9 cellular contexts compared by ENCODE assay signal in genomic region chr5:173891367-173891766, GRCh38. TPM values are rescaled to one million over a fixed set of nuclear protein-coding genes. Genes with fewer than 3 reads are reported as not detected.
DNase-seq lines count a peak whose midpoint lies in the region; ATAC-seq and TF ChIP-seq lines count a peak whose summit lies in the region.
"Had no signal": no experiment of that assay in that cellular context is flagged by ENCODE, and none has a peak within 500 bp of the region (broad histone marks: within the 10 kb centered on the region; RNA-seq: fewer than 3 reads in every experiment).

No MANE protein-coding gene starts in this region.

- intact Hi-C loops in lower lobe of right lung (cut with DNase I), result no loop called here
- intact Hi-C loops in transverse colon (cut with DNase I; ENCODE audit: low total_unique reads), result no loop called here

- peak overlapping the region; percentile 65 for H3K4me3 Mint-ChIP-seq in activated T-cell treated with anti-CD3 and anti-CD28 coated beads, Interleukin-2, amount 50 U/mL, for 4 hours

- H3K4me1 ChIP-seq in lower lobe of right lung (peaks cover 71% of the 10 kb centered on the region), transverse colon (peaks cover 0 to 76% (median 34%) of the 10 kb centered on the region in 4 donors)

- H3K27me3 ChIP-seq in lower lobe of right lung (ENCODE audit: low read depth) (no peaks in the 10 kb centered on the region), transverse colon (no peaks in the 10 kb centered on the region)

- in situ Hi-C loops in astrocyte of the spinal cord (cut with HindIII; ENCODE audit: low sequenced_read_pairs) (no loop called here), transverse colon (cut with MboI; ENCODE audit: low pct_ligation_motif_present in 1 of 4, low pct_unique_long_range_greater_than_20kb in 1 of 4, low sequenced_read_pairs in 3 of 4) (no loop called here)

- no peak for DNase-seq in activated T-cell treated with anti-CD3 and anti-CD28 coated beads, Interleukin-2, amount 50 U/mL, for 4 hours
- DNase-seq in activated T-cell treated with anti-CD3 and anti-CD28 coated beads for 4 hours, result no peak
- no peak for DNase-seq in astrocyte of the spinal cord (ENCODE audit: low read depth, low spot score)
- no peak for DNase-seq in lower lobe of right lung
- no peak for DNase-seq in transverse colon
- no peak for DNase-seq in activated CD4-positive, alpha-beta T cell treated with anti-CD3 and anti-CD28 coated beads, Interleukin-2, amount 50 U/mL, for 1 hour
- DNase-seq in NOMO-1 treated with dmso at 0.1 percent for 144 hours (lab: John Stamatoyannopoulos, UW; ENCODE audit: unreplicated experiment), result no peak
- DNase-seq: effector CD4-positive, alpha-beta T cell had no signal

- no peak for TF ChIP-seq EP300 in transverse colon (IDR thresholded peaks at IDR 0.05; ENCODE audit: low read depth)

- no peaks in the 10 kb centered on the region for H3K9me3 Mint-ChIP-seq in activated T-cell treated with anti-CD3 and anti-CD28 coated beads, Interleukin-2, amount 50 U/mL, for 4 hours

- H3K4me3 ChIP-seq in astrocyte of the spinal cord (ENCODE audit: low read depth, low read length), result peak overlapping the region; percentile 93
- peak overlapping the region; percentile 84 for H3K4me3 ChIP-seq in lower lobe of right lung
- H3K4me3 ChIP-seq in transverse colon, result peak overlapping the region in 3 of 4 donors; percentile 80 to 98 (median 96)

- H3K36me3 ChIP-seq in lower lobe of right lung, result no peaks in the 10 kb centered on the region
- H3K36me3 ChIP-seq in transverse colon, result no peaks in the 10 kb centered on the region

- TF ChIP-seq CTCF in astrocyte of the spinal cord (IDR thresholded peaks at IDR 0.05; ENCODE audit: low read depth, low read length), result no peak
- TF ChIP-seq CTCF in lower lobe of right lung (IDR thresholded peaks at IDR 0.05), result no peak
- no peak for TF ChIP-seq CTCF in transverse colon (IDR thresholded peaks at IDR 0.05)

- peaks cover 5% of the 10 kb centered on the region for H3K36me3 Mint-ChIP-seq in activated T-cell treated with anti-CD3 and anti-CD28 coated beads, Interleukin-2, amount 50 U/mL, for 4 hours (ENCODE audit: insufficient read depth)

- H3K27me3 Mint-ChIP-seq in activated T-cell treated with anti-CD3 and anti-CD28 coated beads, Interleukin-2, amount 50 U/mL, for 4 hours (ENCODE audit: low read depth), result no peaks in the 10 kb centered on the region

- 39 to 40% methylated on average over 2 of the region's 2 CpGs for WGBS in transverse colon (ENCODE audit: low coverage in 1 of 2), 2 donors

- H3K4me1 Mint-ChIP-seq in activated T-cell treated with anti-CD3 and anti-CD28 coated beads, Interleukin-2, amount 50 U/mL, for 4 hours (ENCODE audit: low read depth), result peaks cover 64% of the 10 kb centered on the region

- H3K9me3 ChIP-seq in lower lobe of right lung (no peaks in the 10 kb centered on the region), transverse colon (no peaks in the 10 kb centered on the region)

- no peak for TF ChIP-seq POLR2A in transverse colon (IDR thresholded peaks at IDR 0.05)

- H3K27ac ChIP-seq in lower lobe of right lung (peak overlapping the region; percentile 96), transverse colon (peak overlapping the region; percentile 82 to 93 (median 87))

- ATAC-seq in activated T-cell treated with anti-CD3 and anti-CD28 coated beads, Interleukin-2, amount 50 U/mL, for 4 hours, result no peak
- no peak for ATAC-seq in lower lobe of right lung
- no peak for ATAC-seq in HG03196 (IDR thresholded peaks at IDR 0.05; ENCODE audit: unreplicated experiment)

RNA-seq across cellular contexts. Expression of gene CPEB4, which starts 3.2 kb away (rescaled TPM):
- 10 to 100 TPM; 14.4 to 17.2 (median 14.9) TPM for total RNA-seq in activated T-cell treated with anti-CD3 and anti-CD28 coated beads, Interleukin-2, amount 50 U/mL, for 4 hours
- total RNA-seq in lower lobe of right lung, result 67.5 TPM
- total RNA-seq in transverse colon, result 10 to 100 TPM; 23.6 to 67.7 (median 36.5) TPM
